In the genomic region with DNA sequence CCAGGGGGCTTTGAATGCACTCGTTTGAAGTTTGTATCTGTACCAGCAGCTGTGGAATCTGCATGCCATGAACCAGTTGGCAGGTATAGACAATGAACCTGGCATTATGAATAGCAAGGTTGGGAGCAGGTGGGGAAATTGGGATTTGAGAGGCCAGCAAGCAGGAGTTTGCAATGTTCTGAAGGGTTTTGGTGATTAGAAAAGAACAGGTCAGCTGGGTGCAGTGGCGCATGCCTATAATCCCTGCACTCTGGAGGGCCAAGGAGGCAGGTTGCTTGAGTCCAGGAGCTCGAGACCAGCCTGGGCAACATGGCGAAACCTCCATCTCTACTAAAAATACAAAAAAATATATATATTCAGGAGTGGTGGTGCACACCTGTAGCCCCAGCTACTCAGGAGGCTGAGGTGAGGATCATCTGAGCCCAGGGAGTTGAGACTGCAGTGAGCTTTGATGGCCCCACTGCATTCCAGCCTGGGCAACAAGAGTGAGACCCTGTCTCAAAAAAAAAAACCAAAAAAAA, we compare ENCODE assay signal across 9 cellular contexts.
A peak's percentile ranks its signal among the peaks of the same experiment; 100 is the strongest.
DNase-seq lines count a peak whose midpoint lies in the region; FAIRE-seq and TF ChIP-seq lines count a peak whose summit lies in the region.
"Had no signal": no experiment of that assay in that cellular context is flagged by ENCODE, and none has a peak within 500 bp of the region (broad histone marks: within the 10 kb centered on the region; RNA-seq: fewer than 3 reads in every experiment).

No MANE protein-coding gene starts in this region.

- no peak overlapping the region for H3K4me2 ChIP-seq in neural progenitor cell

- H3K9me3 Mint-ChIP-seq in CD14-positive monocyte (peaks cover 1 to 8% (median 5%) of the 10 kb centered on the region in 7 donors), neural progenitor cell (no peaks in the 10 kb centered on the region)

- H3K36me3 ChIP-seq in Peyer's patch (peaks cover 0 to 31% (median 0%) of the 10 kb centered on the region in 3 donors), duodenal mucosa (ENCODE audit: control insufficient read depth in 1 of 2, insufficient read depth in 2 of 2, low read length in 2 of 2) (peaks cover 20 to 28% of the 10 kb centered on the region in 2 donors), neural progenitor cell (no peaks in the 10 kb centered on the region), kidney (ENCODE audit: control insufficient read depth in 1 of 2, insufficient read depth in 2 of 2, low read length in 2 of 2) (peaks cover 12 to 19% of the 10 kb centered on the region in 2 donors)

- TF ChIP-seq CTCF in CD14-positive monocyte (IDR thresholded peaks at IDR 0.05), result no peak
- no peak for TF ChIP-seq CTCF in Peyer's patch (IDR thresholded peaks at IDR 0.05)
- no peak for TF ChIP-seq CTCF in neural progenitor cell (IDR thresholded peaks at IDR 0.05)
- no peak for TF ChIP-seq CTCF in kidney (IDR thresholded peaks at IDR 0.05; ENCODE audit: borderline replicate concordance, extremely low read depth, insufficient read depth)

- H3K9ac ChIP-seq in duodenal mucosa (ENCODE audit: low read depth in 1 of 2, low read length in 2 of 2) (no peak overlapping the region), neural progenitor cell (no peak overlapping the region), kidney (ENCODE audit: low read length in 2 of 2) (no peak overlapping the region)

- H3K36me3 Mint-ChIP-seq in CD14-positive monocyte (peaks cover 29 to 35% of the 10 kb centered on the region in 2 donors), neural progenitor cell (peaks cover 7% of the 10 kb centered on the region)

- peak overlapping the region; percentile 97 to 99 (median 99) for H3K27ac Mint-ChIP-seq in CD14-positive monocyte
- H3K27ac Mint-ChIP-seq in neural progenitor cell, result peak overlapping the region; percentile 90

- FAIRE-seq in kidney (lab: Jason Lieb, UNC), result no peak

- H3K27ac ChIP-seq in Peyer's patch (peak overlapping the region; percentile 94 to 98 (median 98)), duodenal mucosa (ENCODE audit: low read depth, low read length) (peak overlapping the region; percentile 66), neural progenitor cell (no peak overlapping the region), kidney (ENCODE audit: low read depth in 2 of 2, low read length in 2 of 2) (peak overlapping the region in 1 of 2 donors; percentile 60)

- H3K9me3 ChIP-seq in Peyer's patch (no peaks in the 10 kb centered on the region), duodenal mucosa (ENCODE audit: control insufficient read depth in 1 of 2, low read length in 2 of 2) (no peaks in the 10 kb centered on the region), neural progenitor cell (ENCODE audit: low read depth) (no peaks in the 10 kb centered on the region), kidney (ENCODE audit: control insufficient read depth in 1 of 2, low read length in 2 of 2) (no peaks in the 10 kb centered on the region)

- TF ChIP-seq POLR2A in Peyer's patch (IDR thresholded peaks at IDR 0.05), result no peak

- H3K4me3 Mint-ChIP-seq in CD14-positive monocyte, result peak overlapping the region; percentile 72 to 86
- H3K4me3 Mint-ChIP-seq in neural progenitor cell, result peak overlapping the region; percentile 24

- no peaks in the 10 kb centered on the region for H3F3A ChIP-seq in neural progenitor cell (ENCODE audit: low read depth)

- DNase-seq in CD14-positive monocyte (ENCODE audit: low spot score) (no peak), Peyer's patch (peak in 1 of 3 donors; percentile 50), neural progenitor cell (ENCODE audit: low spot score) (no peak), NCI-H1092 treated with DMSO at 0.1 percent for 48 hours (lab: John Stamatoyannopoulos, UW) (no peak), kidney (no peak), middle frontal gyrus (ENCODE audit: extremely low spot score, low spot score) (no peak), amniotic stem cell (lab: John Stamatoyannopoulos, UW) (no peak)
- DNase-seq: nucleus accumbens had no signal

- H4K20me1 ChIP-seq in neural progenitor cell (ENCODE audit: low read depth), result no peaks in the 10 kb centered on the region

- peaks cover 45% of the 10 kb centered on the region for H3K4me1 Mint-ChIP-seq in CD14-positive monocyte
- H3K4me1 Mint-ChIP-seq in neural progenitor cell, result peaks cover 18% of the 10 kb centered on the region

- H3K27me3 Mint-ChIP-seq in CD14-positive monocyte (ENCODE audit: low read depth in 3 of 3), result peaks cover 0 to 18% (median 0%) of the 10 kb centered on the region in 3 donors
- peaks cover 3% of the 10 kb centered on the region for H3K27me3 Mint-ChIP-seq in neural progenitor cell (ENCODE audit: insufficient read depth, low read depth)

- no peaks in the 10 kb centered on the region for H3K79me2 ChIP-seq in neural progenitor cell (ENCODE audit: low read depth)

- peak overlapping the region in 1 of 4 donors; percentile 10 for H3K4me3 ChIP-seq in Peyer's patch
- H3K4me3 ChIP-seq in duodenal mucosa (ENCODE audit: low read depth in 1 of 2, low read length in 2 of 2), result no peak overlapping the region
- no peak overlapping the region for H3K4me3 ChIP-seq in neural progenitor cell
- H3K4me3 ChIP-seq in kidney (ENCODE audit: low read length in 2 of 2), result no peak overlapping the region

- intact Hi-C loops in CD14-positive monocyte (cut with micrococcal nuclease) (no loop called here), kidney (cut with DNase I) (no loop called here)

- H3K27me3 ChIP-seq in Peyer's patch (no peaks in the 10 kb centered on the region), duodenal mucosa (ENCODE audit: control insufficient read depth in 1 of 2, insufficient read depth in 2 of 2, low read length in 2 of 2) (no peaks in the 10 kb centered on the region), neural progenitor cell (peaks cover 7% of the 10 kb centered on the region)

- peaks cover 0 to 11% (median 0%) of the 10 kb centered on the region in 4 donors for H3K4me1 ChIP-seq in Peyer's patch
- peaks cover 19 to 28% of the 10 kb centered on the region in 2 donors for H3K4me1 ChIP-seq in duodenal mucosa (ENCODE audit: control insufficient read depth in 1 of 2, insufficient read depth in 2 of 2, low read length in 2 of 2)
- H3K4me1 ChIP-seq in neural progenitor cell, result peaks cover 10% of the 10 kb centered on the region
- peaks cover 0 to 12% of the 10 kb centered on the region in 2 donors for H3K4me1 ChIP-seq in kidney (ENCODE audit: control insufficient read depth in 1 of 2, insufficient read depth in 1 of 2, low read depth in 1 of 2, low read length in 2 of 2)

- no peak overlapping the region for H2AFZ ChIP-seq in neural progenitor cell (replicated peaks)
